In genomic region chr3:32306072-32306471, GRCh38 we compare ENCODE assay signal across 22 cellular contexts.
DNase-seq lines count a peak whose midpoint lies in the region; ATAC-seq and TF ChIP-seq lines count a peak whose summit lies in the region.
"Had no signal": no experiment of that assay in that cellular context is flagged by ENCODE, and none has a peak within 500 bp of the region (broad histone marks: within the 10 kb centered on the region; RNA-seq: fewer than 3 reads in every experiment).

No MANE protein-coding gene starts in this region.

- H3K9me3 ChIP-seq in T-helper 17 cell (ENCODE audit: control insufficient read depth, low read length, poor library complexity, severe bottlenecking), result no peaks in the 10 kb centered on the region
- H3K9me3 ChIP-seq in prostate gland, result no peaks in the 10 kb centered on the region
- H3K9me3 ChIP-seq: HAP-1 had no signal

- H3K27me3 ChIP-seq in prostate gland (replicated peaks; ENCODE audit: insufficient read depth), result no peaks in the 10 kb centered on the region

- no peak overlapping the region for H3K27ac ChIP-seq in prostate gland
- H3K27ac ChIP-seq: 22Rv1, GM23248, HL-60, KMS-11 had no signal

- no peak for DNase-seq in T-helper 1 cell
- no peak for DNase-seq in T-helper 17 cell
- peak; percentile 13 for DNase-seq in kidney tubule cell (ENCODE audit: low spot score)
- no peak for DNase-seq in cardiac septum (ENCODE audit: low spot score)
- no peak for DNase-seq in stimulated activated naive CD8-positive, alpha-beta T cell treated with anti-CD3 and anti-CD28 coated beads, Interleukin-15, Interleukin-2, amounts not matched to agents 100 U/mL and 50 U/mL, for 24 hours
- DNase-seq in prostate gland (ENCODE audit: low spot score), result no peak
- DNase-seq: GM23248; HFFc6; MM.1S; NCI-H2029; NCI-H446; NCI-H524 treated with DMSO at 0.1 percent for 48 hours; NCI-H82; NK-92 treated with Interleukin-12 subunit alpha and Interleukin-12 subunit beta, amount 100 ng/mL, for 24 hours; PC-3 had no signal

- whole genome bisulfite sequencing in prostate gland, result 95% methylated on average over 3 of the region's 3 CpGs

- no peak overlapping the region for H3K4me3 ChIP-seq in prostate gland
- H3K4me3 ChIP-seq: GM23248, HAP-1 had no signal

- no peak for ATAC-seq in T-helper 17 cell
- no peak for ATAC-seq in stimulated activated naive CD8-positive, alpha-beta T cell treated with anti-CD3 and anti-CD28 coated beads, Interleukin-15, Interleukin-2, amounts not matched to agents 100 U/mL and 50 U/mL, for 24 hours
- ATAC-seq: PC-3 had no signal

- H3K4me1 ChIP-seq in prostate gland (replicated peaks), result peaks cover 3% of the 10 kb centered on the region

- H3K27ac Mint-ChIP-seq in T-helper 1 cell treated with Interleukin-12 subunit alpha and Interleukin-12 subunit beta and Interleukin-4 antibody, amounts not matched to agents 30 μg/mL and 1 μg/mL, for 36 hours, result peak overlapping the region; percentile 66
- H3K27ac Mint-ChIP-seq in T-helper 17 cell, result peak overlapping the region; percentile 97
- H3K27ac Mint-ChIP-seq: B cell, HFFc6 had no signal

- no peak for TF ChIP-seq CTCF in prostate gland (IDR thresholded peaks at IDR 0.05)

- H3K36me3 ChIP-seq in prostate gland, result no peaks in the 10 kb centered on the region
- H3K36me3 ChIP-seq: HAP-1 had no signal

- peak overlapping the region; percentile 15 for H3K4me3 Mint-ChIP-seq in T-helper 1 cell treated with Interleukin-12 subunit alpha and Interleukin-12 subunit beta and Interleukin-4 antibody, amounts not matched to agents 30 μg/mL and 1 μg/mL, for 36 hours
- H3K4me3 Mint-ChIP-seq in T-helper 17 cell, result peak overlapping the region; percentile 49
- H3K4me3 Mint-ChIP-seq: B cell, HFFc6, IgD-negative memory B cell had no signal

- no peaks in the 10 kb centered on the region for H3K27me3 Mint-ChIP-seq in T-helper 1 cell treated with Interleukin-12 subunit alpha and Interleukin-12 subunit beta and Interleukin-4 antibody, amounts not matched to agents 30 μg/mL and 1 μg/mL, for 36 hours (ENCODE audit: low read depth)
- H3K27me3 Mint-ChIP-seq in T-helper 17 cell, result no peaks in the 10 kb centered on the region

- peaks cover 10% of the 10 kb centered on the region for H3K9me3 Mint-ChIP-seq in T-helper 1 cell treated with Interleukin-12 subunit alpha and Interleukin-12 subunit beta and Interleukin-4 antibody, amounts not matched to agents 30 μg/mL and 1 μg/mL, for 36 hours
- H3K9me3 Mint-ChIP-seq: HFFc6 had no signal

- TF ChIP-seq POLR2A in prostate gland (IDR thresholded peaks at IDR 0.05), result no peak

- H3K36me3 Mint-ChIP-seq in T-helper 1 cell treated with Interleukin-12 subunit alpha and Interleukin-12 subunit beta and Interleukin-4 antibody, amounts not matched to agents 30 μg/mL and 1 μg/mL, for 36 hours (ENCODE audit: low read depth), result peaks cover 30% of the 10 kb centered on the region
- H3K36me3 Mint-ChIP-seq in T-helper 17 cell (ENCODE audit: low read depth), result no peaks in the 10 kb centered on the region
- H3K36me3 Mint-ChIP-seq: IgD-negative memory B cell had no signal

- intact Hi-C loops in cardiac septum (cut with DNase I) (no loop called here), prostate gland (cut with DNase I) (no loop called here)

- H3K4me1 Mint-ChIP-seq in T-helper 1 cell treated with Interleukin-12 subunit alpha and Interleukin-12 subunit beta and Interleukin-4 antibody, amounts not matched to agents 30 μg/mL and 1 μg/mL, for 36 hours (ENCODE audit: low read depth), result peaks cover 71% of the 10 kb centered on the region
- peaks cover 36% of the 10 kb centered on the region for H3K4me1 Mint-ChIP-seq in T-helper 17 cell
